ENCODE assay signal across 2 cellular contexts in the genomic region with DNA sequence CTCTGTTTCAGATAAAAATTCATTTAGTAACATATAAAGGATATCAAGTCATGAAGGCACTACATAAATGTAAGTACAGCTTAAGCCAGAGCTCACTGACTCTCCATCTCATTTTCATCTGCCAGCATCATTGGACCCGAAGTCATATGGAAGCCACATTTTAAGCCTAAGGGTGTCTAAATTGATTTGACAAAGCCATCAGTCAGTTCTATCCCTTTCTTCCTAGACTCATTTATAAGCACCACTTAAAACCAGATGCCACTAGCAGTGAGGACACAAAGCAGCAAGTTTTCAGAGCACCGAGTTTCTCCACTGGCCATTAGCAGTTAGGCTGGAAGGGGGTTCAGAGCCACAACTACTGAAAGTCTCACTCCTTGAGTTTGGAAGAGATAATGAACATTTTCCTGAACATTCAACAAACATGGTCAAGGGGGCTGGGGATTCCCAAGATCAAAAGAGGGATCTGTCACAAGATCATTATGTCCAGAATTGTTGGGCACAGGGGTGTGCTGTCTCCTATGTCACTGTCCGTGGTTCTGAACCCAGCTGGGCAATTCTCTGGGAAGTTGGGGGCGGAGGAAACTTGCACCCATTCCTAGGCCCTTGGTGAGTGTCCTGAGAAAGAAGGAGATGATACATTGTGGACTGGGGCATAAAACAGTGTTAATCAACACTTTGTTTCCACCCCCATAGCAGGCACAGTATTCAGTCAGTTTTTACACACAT.
TF ChIP-seq lines count a peak whose summit lies in the region.

No MANE protein-coding gene starts in this region.

TF ChIP-seq in GM23338, 12 proteins besides CTCF, POLR2A, EP300 and RAD21 (continued from another document):
- TF ChIP-seq, protein P1, sequence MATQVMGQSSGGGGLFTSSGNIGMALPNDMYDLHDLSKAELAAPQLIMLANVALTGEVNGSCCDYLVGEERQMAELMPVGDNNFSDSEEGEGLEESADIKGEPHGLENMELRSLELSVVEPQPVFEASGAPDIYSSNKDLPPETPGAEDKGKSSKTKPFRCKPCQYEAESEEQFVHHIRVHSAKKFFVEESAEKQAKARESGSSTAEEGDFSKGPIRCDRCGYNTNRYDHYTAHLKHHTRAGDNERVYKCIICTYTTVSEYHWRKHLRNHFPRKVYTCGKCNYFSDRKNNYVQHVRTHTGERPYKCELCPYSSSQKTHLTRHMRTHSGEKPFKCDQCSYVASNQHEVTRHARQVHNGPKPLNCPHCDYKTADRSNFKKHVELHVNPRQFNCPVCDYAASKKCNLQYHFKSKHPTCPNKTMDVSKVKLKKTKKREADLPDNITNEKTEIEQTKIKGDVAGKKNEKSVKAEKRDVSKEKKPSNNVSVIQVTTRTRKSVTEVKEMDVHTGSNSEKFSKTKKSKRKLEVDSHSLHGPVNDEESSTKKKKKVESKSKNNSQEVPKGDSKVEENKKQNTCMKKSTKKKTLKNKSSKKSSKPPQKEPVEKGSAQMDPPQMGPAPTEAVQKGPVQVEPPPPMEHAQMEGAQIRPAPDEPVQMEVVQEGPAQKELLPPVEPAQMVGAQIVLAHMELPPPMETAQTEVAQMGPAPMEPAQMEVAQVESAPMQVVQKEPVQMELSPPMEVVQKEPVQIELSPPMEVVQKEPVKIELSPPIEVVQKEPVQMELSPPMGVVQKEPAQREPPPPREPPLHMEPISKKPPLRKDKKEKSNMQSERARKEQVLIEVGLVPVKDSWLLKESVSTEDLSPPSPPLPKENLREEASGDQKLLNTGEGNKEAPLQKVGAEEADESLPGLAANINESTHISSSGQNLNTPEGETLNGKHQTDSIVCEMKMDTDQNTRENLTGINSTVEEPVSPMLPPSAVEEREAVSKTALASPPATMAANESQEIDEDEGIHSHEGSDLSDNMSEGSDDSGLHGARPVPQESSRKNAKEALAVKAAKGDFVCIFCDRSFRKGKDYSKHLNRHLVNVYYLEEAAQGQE (IDR thresholded peaks at IDR 0.05; ENCODE audit: unreplicated experiment): peak; percentile 86
- TF ChIP-seq, protein P2, sequence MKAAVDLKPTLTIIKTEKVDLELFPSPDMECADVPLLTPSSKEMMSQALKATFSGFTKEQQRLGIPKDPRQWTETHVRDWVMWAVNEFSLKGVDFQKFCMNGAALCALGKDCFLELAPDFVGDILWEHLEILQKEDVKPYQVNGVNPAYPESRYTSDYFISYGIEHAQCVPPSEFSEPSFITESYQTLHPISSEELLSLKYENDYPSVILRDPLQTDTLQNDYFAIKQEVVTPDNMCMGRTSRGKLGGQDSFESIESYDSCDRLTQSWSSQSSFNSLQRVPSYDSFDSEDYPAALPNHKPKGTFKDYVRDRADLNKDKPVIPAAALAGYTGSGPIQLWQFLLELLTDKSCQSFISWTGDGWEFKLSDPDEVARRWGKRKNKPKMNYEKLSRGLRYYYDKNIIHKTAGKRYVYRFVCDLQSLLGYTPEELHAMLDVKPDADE (IDR thresholded peaks at IDR 0.05): no peak
TF ChIP-seq in GM23338: peak in this region for 1.

TF ChIP-seq in endothelial cell of umbilical vein, 7 proteins besides CTCF, POLR2A, EP300 and RAD21 (continued from another document):
- TF ChIP-seq, protein P3, sequence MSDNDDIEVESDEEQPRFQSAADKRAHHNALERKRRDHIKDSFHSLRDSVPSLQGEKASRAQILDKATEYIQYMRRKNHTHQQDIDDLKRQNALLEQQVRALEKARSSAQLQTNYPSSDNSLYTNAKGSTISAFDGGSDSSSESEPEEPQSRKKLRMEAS (IDR thresholded peaks at IDR 0.05; ENCODE audit: insufficient read depth, insufficient read length): no peak
- no peak for TF ChIP-seq JUN (IDR thresholded peaks at IDR 0.05; ENCODE audit: borderline replicate concordance, insufficient read depth, insufficient read length, low read depth)
- TF ChIP-seq POLR2AphosphoS5 (IDR thresholded peaks at IDR 0.05; ENCODE audit: insufficient read depth, low read depth, low read length): no peak
- TF ChIP-seq MYC (IDR thresholded peaks at IDR 0.05; ENCODE audit: low read depth, low read length): no peak
